21 cellular contexts compared by ENCODE assay signal in genomic region chr1:40847023-40847740, GRCh38. TPM values are rescaled to one million over a fixed set of nuclear protein-coding genes. Genes with fewer than 3 reads are reported as not detected.
DNase-seq lines count a peak whose midpoint lies in the region; ATAC-seq and TF ChIP-seq lines count a peak whose summit lies in the region.
"Had no signal": no experiment of that assay in that cellular context is flagged by ENCODE, and none has a peak within 500 bp of the region (broad histone marks: within the 10 kb centered on the region; RNA-seq: fewer than 3 reads in every experiment).

No MANE protein-coding gene starts in this region.

- peak; percentile 70 for DNase-seq in CMK (ENCODE audit: low read depth)
- DNase-seq in Karpas-422 = no peak
- no peak for DNase-seq in endodermal cell
- no peak for DNase-seq in mucosa of descending colon
- no peak for DNase-seq in cortex of kidney (lab: John Stamatoyannopoulos, UW)
- no peak for DNase-seq in RWPE1 (ENCODE audit: low spot score)
- no peak for DNase-seq in sigmoid colon
- DNase-seq in Peyer's patch = no peak
- DNase-seq: activated CD8-positive, alpha-beta T cell treated with anti-CD3 and anti-CD28 coated beads for 36 hours; activated T-cell treated with anti-CD3 and anti-CD28 coated beads, Interleukin-2, amount 50 U/mL, for 48 hours; body of pancreas; GDM1; islet precursor cell; midbrain; NCI-H1105 treated with DMSO at 0.1 percent for 48 hours; NCI-H2171 treated with DMSO at 0.1 percent for 48 hours; stimulated activated CD4-positive, alpha-beta T cell treated with anti-CD3 and anti-CD28 coated beads, Interleukin-2, amount 100 ng/mL, for 48 hours; uterus had no signal

- H3K4me1 ChIP-seq in Karpas-422 (ENCODE audit: low read length) = peaks cover 76% of the 10 kb centered on the region
- no peaks in the 10 kb centered on the region for H3K4me1 ChIP-seq in endodermal cell (ENCODE audit: control insufficient read depth, insufficient read depth, low read length)
- no peaks in the 10 kb centered on the region for H3K4me1 ChIP-seq in mucosa of descending colon (ENCODE audit: low read depth)
- peaks cover 0 to 22% (median 13%) of the 10 kb centered on the region in 4 donors for H3K4me1 ChIP-seq in sigmoid colon
- H3K4me1 ChIP-seq in Peyer's patch = no peaks in the 10 kb centered on the region
- H3K4me1 ChIP-seq: uterus had no signal

- CTCF ChIA-PET in RWPE1 (lab: Yijun Ruan, JAX) = interaction anchor here (0.7 to 7.5 kb wide), 2 partner anchors 87 to 104 kb away, joined by 5 to 109 read pairs; no protein-coding TSS in a partner anchor

- TF ChIP-seq EP300 in sigmoid colon (IDR thresholded peaks at IDR 0.05) = no peak

- H3K36me3 ChIP-seq in Karpas-422 (ENCODE audit: insufficient read depth, low read length) (no peaks in the 10 kb centered on the region), endodermal cell (ENCODE audit: control insufficient read depth, insufficient read depth, low read length) (no peaks in the 10 kb centered on the region), mucosa of descending colon (ENCODE audit: low read depth) (no peaks in the 10 kb centered on the region), sigmoid colon (no peaks in the 10 kb centered on the region), Peyer's patch (no peaks in the 10 kb centered on the region)
- H3K36me3 ChIP-seq: neutrophil, uterus had no signal

- no peak overlapping the region for H2AFZ ChIP-seq in Karpas-422 (ENCODE audit: low read length)

- TF ChIP-seq CTCF in endodermal cell (conservative IDR thresholded peaks at IDR 0.05) (no peak), mucosa of descending colon (IDR thresholded peaks at IDR 0.05) (no peak), RWPE1 (conservative IDR thresholded peaks at IDR 0.05; ENCODE audit: low read depth) (no peak), sigmoid colon (IDR thresholded peaks at IDR 0.05) (no peak), Peyer's patch (IDR thresholded peaks at IDR 0.05) (no peak)

- peaks cover 1% of the 10 kb centered on the region for H3K4me1 Mint-ChIP-seq in endodermal cell

- WGBS in endodermal cell (ENCODE audit: insufficient coverage in 1 of 2, insufficient read length in 1 of 2), 2 experiments = 89 to 92% methylated on average over 4 to 6 of the region's 6 CpGs
- WGBS in sigmoid colon, 2 donors = 74 to 77% methylated on average over 6 of the region's 6 CpGs

- intact Hi-C loops in mucosa of descending colon (cut with DNase I, micrococcal nuclease) (loop anchor here in 1 of 2 donors (10.0 kb wide), 1 partner anchor 242 kb away; no protein-coding TSS in a partner anchor), sigmoid colon (cut with DNase I) (loop anchor here (10.0 kb wide), 1 partner anchor 312 kb away; the partner anchor contains the start of gene ZNF684)

- POLR2A ChIA-PET in RWPE1 (lab: Yijun Ruan, JAX; ENCODE audit: low non-redundant PET) = no interaction called here

- H3K79me2 ChIP-seq in Karpas-422 (ENCODE audit: low read length) = no peaks in the 10 kb centered on the region

- no peaks in the 10 kb centered on the region for H3K9me2 ChIP-seq in Karpas-422 (replicated peaks; ENCODE audit: insufficient read depth, low read length)

- no peaks in the 10 kb centered on the region for H4K20me1 ChIP-seq in Karpas-422 (ENCODE audit: insufficient read depth, low read depth, low read length)

- no peaks in the 10 kb centered on the region for H3K36me3 Mint-ChIP-seq in endodermal cell (ENCODE audit: low read depth)
- H3K36me3 Mint-ChIP-seq: activated naive CD4-positive, alpha-beta T cell treated with anti-CD3 and anti-CD28 coated beads, Interleukin-2, amount 50 U/mL, for 72 hours had no signal

- H3K27me3 ChIP-seq in Karpas-422 (ENCODE audit: low read length) = no peaks in the 10 kb centered on the region
- no peaks in the 10 kb centered on the region for H3K27me3 ChIP-seq in endodermal cell (ENCODE audit: control insufficient read depth, insufficient read depth, low read length, poor library complexity, severe bottlenecking)
- no peaks in the 10 kb centered on the region for H3K27me3 ChIP-seq in sigmoid colon
- H3K27me3 ChIP-seq in Peyer's patch = no peaks in the 10 kb centered on the region
- H3K27me3 ChIP-seq: body of pancreas, uterus had no signal

- H3K4me2 ChIP-seq in Karpas-422 (ENCODE audit: low read depth, low read length, poor library complexity, severe bottlenecking) = peak overlapping the region; percentile 67

- H3K4me3 ChIP-seq in Karpas-422 (ENCODE audit: low read length) = 0 out of 2 replicates have a peak overlapping the region, but pooled peaks have one; percentile 17
- no peak overlapping the region for H3K4me3 ChIP-seq in endodermal cell (ENCODE audit: low read length)
- no peak overlapping the region for H3K4me3 ChIP-seq in mucosa of descending colon
- H3K4me3 ChIP-seq in sigmoid colon = no peak overlapping the region
- H3K4me3 ChIP-seq in Peyer's patch = no peak overlapping the region
- H3K4me3 ChIP-seq: body of pancreas, uterus had no signal

- peaks cover 8% of the 10 kb centered on the region for H3K9me3 Mint-ChIP-seq in endodermal cell
- H3K9me3 Mint-ChIP-seq: activated CD8-positive, alpha-beta T cell treated with anti-CD3 and anti-CD28 coated beads for 36 hours had no signal

- H3K27ac ChIP-seq in Karpas-422 (ENCODE audit: low read length) (peak overlapping the region; percentile 99), endodermal cell (ENCODE audit: low read depth, low read length) (peak overlapping the region; percentile 60), RWPE1 (no peak overlapping the region), sigmoid colon (no peak overlapping the region), Peyer's patch (no peak overlapping the region)
- H3K27ac ChIP-seq: body of pancreas, neutrophil, uterus had no signal

- peaks cover 5% of the 10 kb centered on the region for H3K27me3 Mint-ChIP-seq in endodermal cell (ENCODE audit: insufficient read depth)
- H3K27me3 Mint-ChIP-seq: activated CD8-positive, alpha-beta T cell treated with anti-CD3 and anti-CD28 coated beads for 36 hours had no signal

- no peak overlapping the region for H3K4me3 Mint-ChIP-seq in endodermal cell
- H3K4me3 Mint-ChIP-seq: activated CD8-positive, alpha-beta T cell treated with anti-CD3 and anti-CD28 coated beads for 36 hours; dendritic cell treated with granulocyte-macrophage colony-stimulating factor and Interleukin-4, amounts not matched to agents 40 ng/mL and 50 ng/mL, for 4 days had no signal

- ATAC-seq in mucosa of descending colon = peak; percentile 29
- ATAC-seq: activated CD8-positive, alpha-beta T cell treated with anti-CD3 and anti-CD28 coated beads for 36 hours; activated naive CD4-positive, alpha-beta T cell treated with anti-CD3 and anti-CD28 coated beads, Interleukin-2, amount 50 U/mL, for 72 hours; body of pancreas had no signal

- TF ChIP-seq POLR2A in sigmoid colon (IDR thresholded peaks at IDR 0.05) (no peak), Peyer's patch (IDR thresholded peaks at IDR 0.05) (no peak)

- no peak overlapping the region for H3K27ac Mint-ChIP-seq in endodermal cell
- H3K27ac Mint-ChIP-seq: activated CD8-positive, alpha-beta T cell treated with anti-CD3 and anti-CD28 coated beads for 36 hours; activated naive CD4-positive, alpha-beta T cell treated with anti-CD3 and anti-CD28 coated beads, Interleukin-2, amount 50 U/mL, for 72 hours; dendritic cell treated with granulocyte-macrophage colony-stimulating factor and Interleukin-4, amounts not matched to agents 40 ng/mL and 50 ng/mL, for 4 days had no signal

- H3K9me3 ChIP-seq in Karpas-422 (ENCODE audit: low read length) (no peaks in the 10 kb centered on the region), endodermal cell (ENCODE audit: control insufficient read depth, low read length) (peaks cover 7% of the 10 kb centered on the region), mucosa of descending colon (no peaks in the 10 kb centered on the region), sigmoid colon (peaks cover 0 to 3% (median 0%) of the 10 kb centered on the region in 4 donors), Peyer's patch (no peaks in the 10 kb centered on the region)
- H3K9me3 ChIP-seq: body of pancreas, neutrophil, uterus had no signal

- H3K9ac ChIP-seq in Karpas-422 (ENCODE audit: low read length) (peak overlapping the region; percentile 42), endodermal cell (ENCODE audit: extremely low read depth, low read length, poor library complexity, severe bottlenecking) (no peak overlapping the region)

RNA-seq across cellular contexts. Expression of gene CITED4, which starts 15.0 kb away (rescaled TPM):
- not detected in 2 replicates for total RNA-seq in Karpas-422 (2014; rRNA removed; shearing (Covaris generic); ENCODE audit: low replicate concordance)
- total RNA-seq in endodermal cell = 1 to 10 TPM; 9.0 to 9.5 TPM
- polyA plus RNA-seq in endodermal cell (2013, experiment 1 of 2) = 7.2 TPM
- 5.6 TPM for polyA plus RNA-seq in endodermal cell (2013, experiment 2 of 2)
- 10 to 100 TPM in 1 of 3 donors, 1 to 10 TPM in 2; 1.9 to 45.1 (median 4.7) TPM for total RNA-seq in mucosa of descending colon
- 10 to 100 TPM; 22.7 to 59.8 (median 36.9) TPM for total RNA-seq in sigmoid colon
- 1 to 10 TPM in 1 of 3 donors, not detected in 2; 3.0 TPM for polyA plus RNA-seq in sigmoid colon
- total RNA-seq in Peyer's patch = 10 to 100 TPM in 1 of 4 donors, 1 to 10 TPM in 3; 2.0 to 19.0 (median 2.3) TPM

Comparison
In these comparisons a context has a peak if more than half of its experiments do, and no peak if none do; other contexts are left out.
1. H3K27ac ChIP-seq: peak in Karpas-422 (single experiment) and endodermal cell (single experiment); none in RWPE1 (single experiment), sigmoid colon (0 of 4) and Peyer's patch (0 of 4).